ENCODE assay signal across 9 cellular contexts in genomic region chr19:49638360-49638759, GRCh38. TPM values are rescaled to one million over a fixed set of nuclear protein-coding genes. Genes with fewer than 3 reads are reported as not detected.
A peak's percentile ranks its signal among the peaks of the same experiment; 100 is the strongest.
DNase-seq lines count a peak whose midpoint lies in the region; ATAC-seq and TF ChIP-seq lines count a peak whose summit lies in the region.
"Had no signal": no experiment of that assay in that cellular context is flagged by ENCODE, and none has a peak within 500 bp of the region (broad histone marks: within the 10 kb centered on the region; RNA-seq: fewer than 3 reads in every experiment).

No MANE protein-coding gene starts in this region.

- H3K27me3 Mint-ChIP-seq in activated CD4-positive, alpha-beta T cell treated with anti-CD3 and anti-CD28 coated beads, Interleukin-2, amount 10 ng/mL, durations not matched to agents 24 days and 14 days: no peaks in the 10 kb centered on the region

- H3K36me3 ChIP-seq in adrenal gland (replicated peaks in 1 of 2): no peaks in the 10 kb centered on the region

- no peaks in the 10 kb centered on the region for H3K9me3 ChIP-seq in adrenal gland (replicated peaks in 1 of 3)

- peak overlapping the region in 1 of 4 donors; percentile 67 for H3K4me3 ChIP-seq in adrenal gland

- H3K27me3 ChIP-seq in adrenal gland: no peaks in the 10 kb centered on the region

- peaks cover 39% of the 10 kb centered on the region for H3K4me1 Mint-ChIP-seq in activated CD4-positive, alpha-beta T cell treated with anti-CD3 and anti-CD28 coated beads, Interleukin-2, amount 10 ng/mL, durations not matched to agents 24 days and 14 days

- no peaks in the 10 kb centered on the region for H3K9me3 Mint-ChIP-seq in activated CD4-positive, alpha-beta T cell treated with anti-CD3 and anti-CD28 coated beads, Interleukin-2, amount 10 ng/mL, durations not matched to agents 24 days and 14 days

- peak overlapping the region in 4 of 5 donors; percentile 65 to 99 (median 86) for H3K27ac ChIP-seq in adrenal gland
- peak overlapping the region; percentile 38 for H3K27ac ChIP-seq in temporal lobe (ENCODE audit: low read depth, low read length)

- H3K27ac Mint-ChIP-seq in activated CD4-positive, alpha-beta T cell treated with anti-CD3 and anti-CD28 coated beads, Interleukin-2, amount 10 ng/mL, durations not matched to agents 24 days and 14 days: no peak overlapping the region

- TF ChIP-seq POLR2A in adrenal gland (IDR thresholded peaks at IDR 0.05): no peak

- H3K4me1 ChIP-seq in adrenal gland (replicated peaks in 1 of 2): peaks cover 26 to 36% of the 10 kb centered on the region in 2 donors

- ATAC-seq in GM19324 (IDR thresholded peaks at IDR 0.05; ENCODE audit: low FRiP score, unreplicated experiment): no peak

- WGBS in adrenal gland, 4 donors: 26 to 54% (median 35%) methylated on average over 4 to 6 of the region's 6 CpGs

- DNase-seq in activated CD4-positive, alpha-beta T cell treated with anti-CD3 and anti-CD28 coated beads, Interleukin-2, amount 10 ng/mL, durations not matched to agents 24 days and 14 days: no peak
- no peak for DNase-seq in activated CD4-positive, alpha-beta T cell treated with anti-CD3 and anti-CD28 coated beads, Interleukin-2, amount 50 U/mL, for 1 hour
- DNase-seq in adrenal gland: no peak
- DNase-seq in islet precursor cell: peak; percentile 67
- DNase-seq in COLO829 (ENCODE audit: low spot score): no peak
- no peak for DNase-seq in activated gamma-delta T cell (lab: John Stamatoyannopoulos, UW)
- DNase-seq: DMS153 had no signal

- peak overlapping the region; percentile 97 for H3K4me3 Mint-ChIP-seq in activated CD4-positive, alpha-beta T cell treated with anti-CD3 and anti-CD28 coated beads, Interleukin-2, amount 10 ng/mL, durations not matched to agents 24 days and 14 days

- intact Hi-C loops in activated CD4-positive, alpha-beta T cell treated with anti-CD3 and anti-CD28 coated beads, Interleukin-2, amount 10 ng/mL, durations not matched to agents 24 days and 14 days (cut with micrococcal nuclease): no loop called here
- intact Hi-C loops in adrenal gland (cut with DNase I): no loop called here

- no peak for TF ChIP-seq CTCF in adrenal gland (IDR thresholded peaks at IDR 0.05)

- H3K36me3 Mint-ChIP-seq in activated CD4-positive, alpha-beta T cell treated with anti-CD3 and anti-CD28 coated beads, Interleukin-2, amount 10 ng/mL, durations not matched to agents 24 days and 14 days (ENCODE audit: low read depth): no peaks in the 10 kb centered on the region

RNA-seq across cellular contexts. Expression of gene RRAS, which starts 1.6 kb away (rescaled TPM):
- 4.1 and 5.0 TPM in 2 replicates for total RNA-seq in activated CD4-positive, alpha-beta T cell treated with anti-CD3 and anti-CD28 coated beads, Interleukin-2, amount 10 ng/mL, durations not matched to agents 24 days and 14 days
- total RNA-seq in adrenal gland (10 to 100 TPM; 20.4 to 77.9 (median 42.3) TPM), temporal lobe (0.98 TPM)
- polyA plus RNA-seq in adrenal gland: 100 to 1,000 TPM in 2 of 3 donors, 10 to 100 TPM in 1; 21.9 to 180 (median 167) TPM

RNA-seq across cellular contexts. Expression of gene SCAF1, which starts 3.6 kb away (rescaled TPM):
- 75.0 and 84.9 TPM in 2 replicates for total RNA-seq in activated CD4-positive, alpha-beta T cell treated with anti-CD3 and anti-CD28 coated beads, Interleukin-2, amount 10 ng/mL, durations not matched to agents 24 days and 14 days
- total RNA-seq in adrenal gland (10 to 100 TPM; 22.7 to 81.3 (median 50.6) TPM), temporal lobe (17.0 TPM)
- 10 to 100 TPM in 2 of 3 donors, 1 to 10 TPM in 1; 7.9 to 67.7 (median 27.1) TPM for polyA plus RNA-seq in adrenal gland

RNA-seq across cellular contexts. Expression of gene IRF3, which starts 27.3 kb away (rescaled TPM):
- total RNA-seq in activated CD4-positive, alpha-beta T cell treated with anti-CD3 and anti-CD28 coated beads, Interleukin-2, amount 10 ng/mL, durations not matched to agents 24 days and 14 days: 146 and 151 TPM in 2 replicates
- total RNA-seq in adrenal gland (100 to 1,000 TPM in 2 of 8 donors, 10 to 100 TPM in 6; 33.7 to 108 (median 64.4) TPM), temporal lobe (13.8 TPM)
- 100 to 1,000 TPM in 2 of 3 donors, 10 to 100 TPM in 1; 23.2 to 328 (median 159) TPM for polyA plus RNA-seq in adrenal gland

RNA-seq across cellular contexts. Expression of gene BCL2L12, which starts 27.4 kb away (rescaled TPM):
- total RNA-seq in activated CD4-positive, alpha-beta T cell treated with anti-CD3 and anti-CD28 coated beads, Interleukin-2, amount 10 ng/mL, durations not matched to agents 24 days and 14 days: 69.3 and 72.0 TPM in 2 replicates
- 10 to 100 TPM in 4 of 8 donors, 1 to 10 TPM in 4; 3.3 to 16.3 (median 9.9) TPM for total RNA-seq in adrenal gland
- 10 to 100 TPM in 2 of 3 donors, 1 to 10 TPM in 1; 3.5 to 15.4 (median 13.9) TPM for polyA plus RNA-seq in adrenal gland
- total RNA-seq in temporal lobe: 0.25 TPM

RNA-seq across cellular contexts. Expression of gene PRMT1, which starts 38.7 kb away (rescaled TPM):
- total RNA-seq in activated CD4-positive, alpha-beta T cell treated with anti-CD3 and anti-CD28 coated beads, Interleukin-2, amount 10 ng/mL, durations not matched to agents 24 days and 14 days: 510 and 512 TPM in 2 replicates
- 100 to 1,000 TPM in 7 of 8 donors, 10 to 100 TPM in 1; 80.4 to 262 (median 159) TPM for total RNA-seq in adrenal gland
- polyA plus RNA-seq in adrenal gland: 100 to 1,000 TPM; 158 to 198 (median 179) TPM
- total RNA-seq in temporal lobe: 160 TPM
